8 cellular contexts compared by ENCODE assay signal in the genomic region with DNA sequence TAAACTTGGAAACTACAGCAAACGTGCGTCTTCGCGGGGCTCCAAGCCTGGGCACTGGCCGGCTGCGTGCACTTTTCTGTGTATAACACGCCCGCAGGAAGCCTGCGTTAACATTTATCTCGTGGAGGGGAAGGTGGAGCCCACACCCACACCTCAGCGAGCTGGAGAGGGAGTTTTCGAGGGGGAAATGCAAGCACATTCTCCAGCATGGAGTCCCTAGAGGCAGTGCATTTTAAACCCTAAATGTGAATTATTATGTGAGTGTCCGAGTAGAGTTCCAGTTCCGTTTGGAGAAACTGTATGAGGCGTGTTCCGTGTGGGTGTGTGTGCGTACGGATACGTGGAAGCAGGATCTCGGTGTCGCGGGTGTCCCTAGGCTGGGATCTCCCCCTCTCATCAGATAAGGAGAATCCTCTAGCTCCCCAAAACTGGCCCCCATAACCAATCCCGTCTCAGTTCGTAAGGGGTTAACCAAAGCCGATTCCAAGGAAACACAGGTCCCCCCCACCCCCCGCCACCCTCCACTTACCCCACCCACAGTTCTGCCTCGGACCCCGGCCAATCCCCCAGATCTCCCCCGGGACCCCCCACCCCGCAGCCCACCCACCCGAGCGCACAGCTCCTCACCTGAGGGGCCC. TPM values are rescaled to one million over a fixed set of nuclear protein-coding genes. Genes with fewer than 3 reads are reported as not detected.
DNase-seq lines count a peak whose midpoint lies in the region; ATAC-seq and TF ChIP-seq lines count a peak whose summit lies in the region.

No MANE protein-coding gene starts in this region.

- H3K27ac ChIP-seq in KOPT-K1 (ENCODE audit: low read depth, low read length, poor library complexity, severe bottlenecking), result peak overlapping the region; percentile 98
- H3K27ac ChIP-seq in thoracic aorta, result peak overlapping the region; percentile 35 to 75

- H3K4me1 Mint-ChIP-seq in activated CD4-positive, alpha-beta T cell treated with anti-CD3 and anti-CD28 coated beads, Interleukin-2, amount 10 ng/mL, durations not matched to agents 24 days and 14 days, result peaks cover 24% of the 10 kb centered on the region

- H3K9me3 ChIP-seq in KOPT-K1 (ENCODE audit: insufficient read depth, low read length, poor library complexity, severe bottlenecking) (no peaks in the 10 kb centered on the region), endocrine pancreas (ENCODE audit: control insufficient read depth, low read length) (no peaks in the 10 kb centered on the region), mucosa of descending colon (no peaks in the 10 kb centered on the region), thoracic aorta (no peaks in the 10 kb centered on the region)

- ATAC-seq in mucosa of descending colon (peak; percentile 1), thoracic aorta (ENCODE audit: insufficient number of reproducible peaks, low FRiP score, low read depth) (no peak), GM18502 (IDR thresholded peaks at IDR 0.05; ENCODE audit: poor library complexity, unreplicated experiment) (no peak), HG02763 (IDR thresholded peaks at IDR 0.05; ENCODE audit: unreplicated experiment) (no peak)

- H3K27me3 Mint-ChIP-seq in activated CD4-positive, alpha-beta T cell treated with anti-CD3 and anti-CD28 coated beads, Interleukin-2, amount 10 ng/mL, durations not matched to agents 24 days and 14 days, result peaks cover 26% of the 10 kb centered on the region

- peak overlapping the region; percentile 99 for H3K4me3 Mint-ChIP-seq in activated CD4-positive, alpha-beta T cell treated with anti-CD3 and anti-CD28 coated beads, Interleukin-2, amount 10 ng/mL, durations not matched to agents 24 days and 14 days

- H3K36me3 ChIP-seq in KOPT-K1 (ENCODE audit: insufficient read depth, low read length) (peaks cover 26% of the 10 kb centered on the region), endocrine pancreas (ENCODE audit: control insufficient read depth, insufficient read depth, low read length) (no peaks in the 10 kb centered on the region), mucosa of descending colon (ENCODE audit: low read depth) (no peaks in the 10 kb centered on the region), thoracic aorta (no peaks in the 10 kb centered on the region)

- intact Hi-C loops in activated CD4-positive, alpha-beta T cell treated with anti-CD3 and anti-CD28 coated beads, Interleukin-2, amount 10 ng/mL, durations not matched to agents 24 days and 14 days (cut with micrococcal nuclease), result loop anchor here (1.0 to 10.0 kb wide), 8 partner anchors 19 to 704 kb away; a partner anchor contains a TSS
- intact Hi-C loops in mucosa of descending colon (cut with DNase I, micrococcal nuclease), result loop anchor here (5.0 to 10.0 kb wide), 2 partner anchors 201 to 221 kb away; no protein-coding TSS in a partner anchor

- H3K9me3 Mint-ChIP-seq in activated CD4-positive, alpha-beta T cell treated with anti-CD3 and anti-CD28 coated beads, Interleukin-2, amount 10 ng/mL, durations not matched to agents 24 days and 14 days, result no peaks in the 10 kb centered on the region

- no peaks in the 10 kb centered on the region for H3K27me3 ChIP-seq in endocrine pancreas (ENCODE audit: control insufficient read depth, insufficient read depth, low read length)
- no peaks in the 10 kb centered on the region for H3K27me3 ChIP-seq in thoracic aorta (replicated peaks; ENCODE audit: insufficient read depth)

- DNase-seq in DMS53 (lab: John Stamatoyannopoulos, UW) (peak; percentile 78), mucosa of descending colon (peak; percentile 48 to 66 (median 61)), thoracic aorta (ENCODE audit: low spot score) (no peak)
- DNase-seq in activated CD4-positive, alpha-beta T cell treated with anti-CD3 and anti-CD28 coated beads, Interleukin-2, amount 10 ng/mL, durations not matched to agents 24 days and 14 days, result peak; percentile 85

- peak overlapping the region; percentile 100 for H3K27ac Mint-ChIP-seq in activated CD4-positive, alpha-beta T cell treated with anti-CD3 and anti-CD28 coated beads, Interleukin-2, amount 10 ng/mL, durations not matched to agents 24 days and 14 days

- peak overlapping the region; percentile 60 for H3K9ac ChIP-seq in endocrine pancreas (ENCODE audit: control insufficient read depth, insufficient read depth, low read length)

- H3K4me3 ChIP-seq in endocrine pancreas (ENCODE audit: control insufficient read depth, insufficient read depth, low read length), result peak overlapping the region; percentile 87
- peak overlapping the region; percentile 59 for H3K4me3 ChIP-seq in mucosa of descending colon
- H3K4me3 ChIP-seq in thoracic aorta, result peak overlapping the region; percentile 91

- peaks cover 41% of the 10 kb centered on the region for H3K36me3 Mint-ChIP-seq in activated CD4-positive, alpha-beta T cell treated with anti-CD3 and anti-CD28 coated beads, Interleukin-2, amount 10 ng/mL, durations not matched to agents 24 days and 14 days (ENCODE audit: low read depth)

- no peak for TF ChIP-seq CTCF in mucosa of descending colon (IDR thresholded peaks at IDR 0.05)
- TF ChIP-seq CTCF in thoracic aorta (IDR thresholded peaks at IDR 0.05), result no peak

- H3K4me1 ChIP-seq in endocrine pancreas (ENCODE audit: control insufficient read depth, insufficient read depth, low read length) (peaks cover 6% of the 10 kb centered on the region), mucosa of descending colon (ENCODE audit: low read depth) (peaks cover 6% of the 10 kb centered on the region), thoracic aorta (ENCODE audit: control insufficient read depth in 1 of 2, low read depth in 2 of 2) (peaks cover 3 to 16% of the 10 kb centered on the region in 2 donors)

RNA-seq across cellular contexts. Expression of a gene that starts 0.4 kb away (rescaled TPM):
- 274 and 277 TPM in 2 replicates for total RNA-seq in activated CD4-positive, alpha-beta T cell treated with anti-CD3 and anti-CD28 coated beads, Interleukin-2, amount 10 ng/mL, durations not matched to agents 24 days and 14 days
- total RNA-seq in mucosa of descending colon (10 to 100 TPM; 23.4 to 52.4 (median 33.1) TPM), thoracic aorta (10 to 100 TPM; 25.5 to 31.8 TPM)
